In the genomic region with DNA sequence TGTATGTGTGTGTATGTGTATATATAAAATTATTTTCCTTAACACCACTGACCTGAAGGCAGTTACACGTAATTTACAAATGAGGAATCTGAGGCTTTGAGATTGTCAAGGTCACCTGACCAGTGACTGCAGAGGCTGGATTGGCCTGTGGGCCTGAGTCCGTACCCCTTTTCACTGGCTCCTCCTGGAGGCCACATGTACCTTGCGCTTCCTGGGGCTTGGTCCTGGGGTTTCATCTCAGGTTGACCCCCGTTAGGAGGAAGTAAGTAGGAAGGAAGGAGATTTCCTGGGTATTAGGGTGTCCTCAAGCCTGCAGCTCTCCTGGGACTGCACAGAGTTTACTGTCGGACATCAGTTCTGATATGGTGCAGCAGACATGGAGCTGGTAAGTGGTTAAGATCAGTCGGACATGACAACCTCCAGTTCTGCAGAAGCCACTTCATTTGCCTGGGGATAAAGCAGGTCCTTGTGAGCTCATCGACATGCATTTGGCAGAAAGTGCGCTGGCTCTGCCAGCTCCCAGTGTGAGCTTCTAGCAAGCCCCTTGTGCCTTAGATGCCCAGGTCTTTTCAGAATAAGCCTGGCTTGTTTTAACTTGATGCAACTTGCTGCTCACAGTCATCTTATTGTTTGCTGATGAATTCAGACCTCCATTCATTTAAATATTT, we compare ENCODE assay signal across 8 cellular contexts. TPM values are rescaled to one million over a fixed set of nuclear protein-coding genes. Genes with fewer than 3 reads are reported as not detected.
A peak's percentile ranks its signal among the peaks of the same experiment; 100 is the strongest.
DNase-seq lines count a peak whose midpoint lies in the region; ATAC-seq and TF ChIP-seq lines count a peak whose summit lies in the region.

No MANE protein-coding gene starts in this region.

- H3K27me3 Mint-ChIP-seq in activated T-helper 1 cell treated with anti-CD3 and anti-CD28 coated beads, Interleukin-12 subunit alpha, Interleukin-12 subunit beta, Interleukin-2, Interleukin-4 antibody, amounts not matched to agents 30 ng/mL and 10 ng/mL and 1 ng/mL, durations not matched to agents 14 hours and 24 hours and 36 hours (ENCODE audit: insufficient read depth) = no peaks in the 10 kb centered on the region

- H3K36me3 ChIP-seq in left lung = no peaks in the 10 kb centered on the region

- no peak overlapping the region for H3K4me3 Mint-ChIP-seq in activated T-helper 1 cell treated with anti-CD3 and anti-CD28 coated beads, Interleukin-12 subunit alpha, Interleukin-12 subunit beta, Interleukin-2, Interleukin-4 antibody, amounts not matched to agents 30 ng/mL and 10 ng/mL and 1 ng/mL, durations not matched to agents 14 hours and 24 hours and 36 hours

- H3K36me3 Mint-ChIP-seq in activated T-helper 1 cell treated with anti-CD3 and anti-CD28 coated beads, Interleukin-12 subunit alpha, Interleukin-12 subunit beta, Interleukin-2, Interleukin-4 antibody, amounts not matched to agents 30 ng/mL and 10 ng/mL and 1 ng/mL, durations not matched to agents 14 hours and 24 hours and 36 hours (ENCODE audit: low read depth) = no peaks in the 10 kb centered on the region

- peaks cover under 1% of the 10 kb centered on the region for H3K4me1 Mint-ChIP-seq in activated T-helper 1 cell treated with anti-CD3 and anti-CD28 coated beads, Interleukin-12 subunit alpha, Interleukin-12 subunit beta, Interleukin-2, Interleukin-4 antibody, amounts not matched to agents 30 ng/mL and 10 ng/mL and 1 ng/mL, durations not matched to agents 14 hours and 24 hours and 36 hours (ENCODE audit: low read depth)

- H3K9me3 Mint-ChIP-seq in activated T-helper 1 cell treated with anti-CD3 and anti-CD28 coated beads, Interleukin-12 subunit alpha, Interleukin-12 subunit beta, Interleukin-2, Interleukin-4 antibody, amounts not matched to agents 30 ng/mL and 10 ng/mL and 1 ng/mL, durations not matched to agents 14 hours and 24 hours and 36 hours = no peaks in the 10 kb centered on the region

- ATAC-seq in GM19023 (IDR thresholded peaks at IDR 0.05; ENCODE audit: unreplicated experiment) (peak; percentile 71), HG03175 (IDR thresholded peaks at IDR 0.05; ENCODE audit: unreplicated experiment) (peak; percentile 77), left lung (peak; percentile 25)

- no peak overlapping the region for H3K27ac Mint-ChIP-seq in activated T-helper 1 cell treated with anti-CD3 and anti-CD28 coated beads, Interleukin-12 subunit alpha, Interleukin-12 subunit beta, Interleukin-2, Interleukin-4 antibody, amounts not matched to agents 30 ng/mL and 10 ng/mL and 1 ng/mL, durations not matched to agents 14 hours and 24 hours and 36 hours

- TF ChIP-seq CTCF in left lung (IDR thresholded peaks at IDR 0.05) (no peak), GM20000 (IDR thresholded peaks at IDR 0.05; ENCODE audit: extremely low read depth, missing control alignments) (no peak)

- H3K4me3 ChIP-seq in left lung = no peak overlapping the region

- intact Hi-C loops in left lung (cut with DNase I) = no loop called here
- intact Hi-C loops in activated T-helper 1 cell treated with anti-CD3 and anti-CD28 coated beads, Interleukin-12 subunit alpha, Interleukin-12 subunit beta, Interleukin-2, Interleukin-4 antibody, amounts not matched to agents 30 ng/mL and 10 ng/mL and 1 ng/mL, durations not matched to agents 14 hours and 24 hours and 36 hours (cut with micrococcal nuclease) = no loop called here

- H3K27me3 ChIP-seq in left lung = no peaks in the 10 kb centered on the region

- DNase-seq in left lung = peak in 1 of 2 donors; percentile 54
- no peak for DNase-seq in GM20000 (ENCODE audit: low spot score)
- no peak for DNase-seq in germinal center (ENCODE audit: low spot score)
- DNase-seq in activated T-helper 1 cell treated with anti-CD3 and anti-CD28 coated beads, Interleukin-12 subunit alpha, Interleukin-12 subunit beta, Interleukin-2, Interleukin-4 antibody, amounts not matched to agents 30 ng/mL and 10 ng/mL and 1 ng/mL, durations not matched to agents 14 hours and 24 hours and 36 hours (ENCODE audit: low spot score) = no peak
- DNase-seq in stimulated activated CD4-positive, alpha-beta T cell treated with anti-CD3 and anti-CD28 coated beads, Interleukin-4, amount 100 ng/mL, for 1 hour = no peak

- H3K27ac ChIP-seq in angular gyrus (ENCODE audit: low read depth, low read length) = peak overlapping the region; percentile 65
- no peak overlapping the region for H3K27ac ChIP-seq in left lung

- H3K9me3 ChIP-seq in left lung = no peaks in the 10 kb centered on the region

- peaks cover 5 to 40% of the 10 kb centered on the region in 2 donors for H3K4me1 ChIP-seq in left lung

RNA-seq across cellular contexts. Expression of gene ST3GAL4, which starts 36.6 kb away (rescaled TPM):
- total RNA-seq in left lung = 10 to 100 TPM; 33.1 to 35.9 TPM
- total RNA-seq in activated T-helper 1 cell treated with anti-CD3 and anti-CD28 coated beads, Interleukin-12 subunit alpha, Interleukin-12 subunit beta, Interleukin-2, Interleukin-4 antibody, amounts not matched to agents 30 ng/mL and 10 ng/mL and 1 ng/mL, durations not matched to agents 14 hours and 24 hours and 36 hours = 13.2 and 14.1 TPM in 2 replicates

Comparison
In these comparisons a context has a peak if more than half of its experiments do, and no peak if none do; other contexts are left out.
1. ATAC-seq: peak in every context shown above with its lines; median percentile 77 in HG03175; 71 in GM19023; 25 in left lung.